Comparison of ENCODE assay signal across 10 cellular contexts in the genomic region with DNA sequence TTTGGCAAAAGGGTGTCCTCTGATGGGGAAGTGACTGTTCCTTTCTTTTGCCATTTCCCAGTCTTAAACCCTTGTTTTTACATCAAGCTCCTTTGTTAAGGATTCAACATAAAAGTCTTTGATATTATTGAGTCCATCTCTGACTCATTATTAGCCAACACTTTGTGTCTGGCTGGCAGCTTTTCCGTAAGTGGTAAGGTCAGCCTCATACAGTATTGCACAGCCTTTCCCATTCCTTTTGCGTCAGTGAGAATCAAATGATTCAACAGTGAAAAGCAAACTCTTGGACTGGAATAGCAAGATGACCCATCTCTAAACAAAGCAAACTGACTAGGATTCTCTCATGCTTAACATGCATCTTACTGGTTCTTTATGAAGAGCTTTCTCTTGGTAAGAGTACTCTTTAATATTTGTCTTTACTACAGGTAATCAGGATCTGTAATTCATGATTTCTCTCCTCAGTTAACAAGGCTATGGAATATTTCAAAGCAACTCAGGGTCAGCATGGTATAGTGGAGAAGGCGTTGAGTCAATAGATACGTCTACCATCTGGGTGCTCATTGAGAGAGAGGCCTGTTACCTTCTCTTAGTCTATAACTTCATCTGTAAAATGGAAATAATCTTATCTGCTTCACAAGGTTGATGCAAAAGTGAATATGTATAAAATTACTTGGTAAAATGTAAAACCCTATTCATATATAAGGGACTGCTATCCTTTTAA.
DNase-seq lines count a peak whose midpoint lies in the region; ATAC-seq and TF ChIP-seq lines count a peak whose summit lies in the region.
"Had no signal": no experiment of that assay in that cellular context is flagged by ENCODE, and none has a peak within 500 bp of the region (broad histone marks: within the 10 kb centered on the region; RNA-seq: fewer than 3 reads in every experiment).

No MANE protein-coding gene starts in this region.

- peaks cover 18% of the 10 kb centered on the region for H3K27me3 Mint-ChIP-seq in stimulated activated naive CD8-positive, alpha-beta T cell treated with anti-CD3 and anti-CD28 coated beads, Interleukin-15, amount 100 ng/mL, for 72 hours

- intact Hi-C loops in left ventricle myocardium inferior (cut with micrococcal nuclease) (no loop called here), thyroid gland (cut with DNase I) (no loop called here)

- H3K9me3 Mint-ChIP-seq in stimulated activated naive CD8-positive, alpha-beta T cell treated with anti-CD3 and anti-CD28 coated beads, Interleukin-15, amount 100 ng/mL, for 72 hours: no peaks in the 10 kb centered on the region

- DNase-seq in HS-27A (ENCODE audit: low read depth) (peak; percentile 26), amniotic epithelial cell (ENCODE audit: low read depth) (peak; percentile 99), left ventricle myocardium inferior (no peak), thyroid gland (peak; percentile 1 to 3), NCI-H82 (lab: John Stamatoyannopoulos, UW) (no peak), GM10266 (ENCODE audit: extremely low spot score) (no peak), NCI-H128 (lab: John Stamatoyannopoulos, UW; ENCODE audit: unreplicated experiment) (no peak)
- DNase-seq in stimulated activated naive CD8-positive, alpha-beta T cell treated with anti-CD3 and anti-CD28 coated beads, Interleukin-15, amount 100 ng/mL, for 72 hours: no peak
- DNase-seq: effector CD4-positive, alpha-beta T cell had no signal

- H3K4me1 Mint-ChIP-seq in stimulated activated naive CD8-positive, alpha-beta T cell treated with anti-CD3 and anti-CD28 coated beads, Interleukin-15, amount 100 ng/mL, for 72 hours: no peaks in the 10 kb centered on the region

- WGBS in thyroid gland, 2 donors: 81 to 91% methylated on average over 4 of the region's 4 CpGs

- H3K9me3 ChIP-seq in left ventricle myocardium inferior (replicated peaks) (no peaks in the 10 kb centered on the region), thyroid gland (no peaks in the 10 kb centered on the region)

- H3K4me1 ChIP-seq in left ventricle myocardium inferior (peaks cover 25% of the 10 kb centered on the region), thyroid gland (peaks cover 3 to 10% of the 10 kb centered on the region in 2 donors)

- H3K27ac Mint-ChIP-seq in stimulated activated naive CD8-positive, alpha-beta T cell treated with anti-CD3 and anti-CD28 coated beads, Interleukin-15, amount 100 ng/mL, for 72 hours: peak overlapping the region in 1 of 2 donors; percentile 54

- TF ChIP-seq POLR2A in thyroid gland (IDR thresholded peaks at IDR 0.05): no peak

- no peak for ATAC-seq in stimulated activated naive CD8-positive, alpha-beta T cell treated with anti-CD3 and anti-CD28 coated beads, Interleukin-15, amount 100 ng/mL, for 72 hours

- H3K27me3 ChIP-seq in left ventricle myocardium inferior (ENCODE audit: low read depth) (no peaks in the 10 kb centered on the region), thyroid gland (no peaks in the 10 kb centered on the region)

- H3K36me3 ChIP-seq in left ventricle myocardium inferior (no peaks in the 10 kb centered on the region), thyroid gland (no peaks in the 10 kb centered on the region)

- H3K27ac ChIP-seq in left ventricle myocardium inferior (replicated peaks): peak overlapping the region; percentile 16
- H3K27ac ChIP-seq in thyroid gland: no peak overlapping the region
- H3K27ac ChIP-seq: SK-N-MC had no signal

- TF ChIP-seq CTCF in left ventricle myocardium inferior (IDR thresholded peaks at IDR 0.05; ENCODE audit: borderline replicate concordance) (no peak), thyroid gland (IDR thresholded peaks at IDR 0.05) (no peak), GM10266 (IDR thresholded peaks at IDR 0.05; ENCODE audit: control insufficient read depth, insufficient read depth, low read depth, missing control alignments) (no peak)

- H3K4me3 ChIP-seq in left ventricle myocardium inferior (no peak overlapping the region), thyroid gland (replicated peaks in 1 of 3) (no peak overlapping the region)
- H3K4me3 ChIP-seq: SK-N-MC had no signal

- no peak overlapping the region for H3K4me3 Mint-ChIP-seq in stimulated activated naive CD8-positive, alpha-beta T cell treated with anti-CD3 and anti-CD28 coated beads, Interleukin-15, amount 100 ng/mL, for 72 hours

Comparison
In these comparisons a context has a peak if more than half of its experiments do, and no peak if none do; other contexts are left out.
1. DNase-seq: peak in HS-27A (single experiment), amniotic epithelial cell (single experiment) and thyroid gland (2 of 2); none in left ventricle myocardium inferior (single experiment), stimulated activated naive CD8-positive, alpha-beta T cell treated with anti-CD3 and anti-CD28 coated beads, Interleukin-15, amount 100 ng/mL, for 72 hours (0 of 2), NCI-H82 (single experiment), GM10266 (single experiment) and NCI-H128 (single experiment).